In genomic region chr19:46198756-46199155, GRCh38 we compare ENCODE assay signal across 32 cellular contexts. TPM values are rescaled to one million over a fixed set of nuclear protein-coding genes. Genes with fewer than 3 reads are reported as not detected.
A peak's percentile ranks its signal among the peaks of the same experiment; 100 is the strongest.
DNase-seq lines count a peak whose midpoint lies in the region; ATAC-seq, FAIRE-seq and TF ChIP-seq lines count a peak whose summit lies in the region.
"Had no signal": no experiment of that assay in that cellular context is flagged by ENCODE, and none has a peak within 500 bp of the region (broad histone marks: within the 10 kb centered on the region; RNA-seq: fewer than 3 reads in every experiment).

No MANE protein-coding gene starts in this region.

- 41 to 49% methylated on average over 3 of the region's 3 CpGs for WGBS in pancreas, 2 donors

- H3K27me3 Mint-ChIP-seq in CD8-positive, alpha-beta memory T cell = peaks cover 36 to 64% of the 10 kb centered on the region in 2 donors
- peaks cover 4% of the 10 kb centered on the region for H3K27me3 Mint-ChIP-seq in neural progenitor cell (ENCODE audit: insufficient read depth, low read depth)

- peaks cover 7% of the 10 kb centered on the region for H3K27me3 ChIP-seq in CD8-positive, alpha-beta memory T cell (ENCODE audit: insufficient read depth, low read length, poor library complexity, severe bottlenecking)
- H3K27me3 ChIP-seq in neural progenitor cell (no peaks in the 10 kb centered on the region), pancreas (no peaks in the 10 kb centered on the region)
- H3K27me3 ChIP-seq: dorsolateral prefrontal cortex, uterus had no signal

- no peak overlapping the region for H3K4me2 ChIP-seq in neural progenitor cell

- TF ChIP-seq CTCF in RWPE1 (conservative IDR thresholded peaks at IDR 0.05; ENCODE audit: low read depth) (no peak), neural progenitor cell (IDR thresholded peaks at IDR 0.05) (no peak), coronary artery (IDR thresholded peaks at IDR 0.05) (no peak), pancreas (IDR thresholded peaks at IDR 0.05) (no peak)

- H3K4me1 Mint-ChIP-seq in CD8-positive, alpha-beta memory T cell = no peaks in the 10 kb centered on the region
- H3K4me1 Mint-ChIP-seq in neural progenitor cell = no peaks in the 10 kb centered on the region
- H3K4me1 Mint-ChIP-seq: activated naive CD4-positive, alpha-beta T cell treated with anti-CD3 and anti-CD28 coated beads, Interleukin-2, amount 50 U/mL, for 24 hours; IgD-negative memory B cell had no signal

- POLR2A ChIA-PET in CD8-positive, alpha-beta memory T cell (lab: Charles Lee) = no interaction called here
- POLR2A ChIA-PET in RWPE1 (lab: Yijun Ruan, JAX; ENCODE audit: low non-redundant PET) = no interaction called here

- intact Hi-C loops in posterior cingulate gyrus (cut with DNase I) (no loop called here), pancreas (cut with DNase I) (no loop called here)

- H3K36me3 Mint-ChIP-seq in CD8-positive, alpha-beta memory T cell = no peaks in the 10 kb centered on the region
- H3K36me3 Mint-ChIP-seq in neural progenitor cell = no peaks in the 10 kb centered on the region
- H3K36me3 Mint-ChIP-seq: activated CD4-positive, alpha-beta memory T cell treated with anti-CD3 and anti-CD28 coated beads for 36 hours; activated naive CD4-positive, alpha-beta T cell treated with anti-CD3 and anti-CD28 coated beads, Interleukin-2, amount 50 U/mL, for 24 hours; IgD-negative memory B cell had no signal

- no peak overlapping the region for H3K4me3 Mint-ChIP-seq in CD8-positive, alpha-beta memory T cell
- no peak overlapping the region for H3K4me3 Mint-ChIP-seq in neural progenitor cell
- H3K4me3 Mint-ChIP-seq: activated CD4-positive, alpha-beta memory T cell treated with anti-CD3 and anti-CD28 coated beads for 36 hours; activated naive CD4-positive, alpha-beta T cell treated with anti-CD3 and anti-CD28 coated beads, Interleukin-2, amount 50 U/mL, for 24 hours; IgD-negative memory B cell had no signal

- no peaks in the 10 kb centered on the region for H4K20me1 ChIP-seq in neural progenitor cell (ENCODE audit: low read depth)

- no peaks in the 10 kb centered on the region for H3K79me2 ChIP-seq in neural progenitor cell (ENCODE audit: low read depth)

- no peaks in the 10 kb centered on the region for H3F3A ChIP-seq in neural progenitor cell (ENCODE audit: low read depth)

- H3K9me3 ChIP-seq in CD8-positive, alpha-beta memory T cell (ENCODE audit: low read length) = no peaks in the 10 kb centered on the region
- H3K9me3 ChIP-seq in neural progenitor cell (ENCODE audit: low read depth) (no peaks in the 10 kb centered on the region), pancreas (no peaks in the 10 kb centered on the region)
- H3K9me3 ChIP-seq: HAP-1, heart left ventricle, psoas muscle, sigmoid colon, uterus had no signal

- no peak for FAIRE-seq in pancreas (lab: Jason Lieb, UNC)

- H3K36me3 ChIP-seq in CD8-positive, alpha-beta memory T cell (ENCODE audit: insufficient read depth, low read length) = no peaks in the 10 kb centered on the region
- no peaks in the 10 kb centered on the region for H3K36me3 ChIP-seq in neural progenitor cell
- H3K36me3 ChIP-seq in pancreas = no peaks in the 10 kb centered on the region
- H3K36me3 ChIP-seq: HAP-1, heart left ventricle, sigmoid colon, uterus had no signal

- no peak overlapping the region for H3K4me3 ChIP-seq in CD8-positive, alpha-beta memory T cell (ENCODE audit: low read length)
- no peak overlapping the region for H3K4me3 ChIP-seq in neural progenitor cell
- no peak overlapping the region for H3K4me3 ChIP-seq in coronary artery
- H3K4me3 ChIP-seq in pancreas = no peak overlapping the region
- H3K4me3 ChIP-seq: dorsolateral prefrontal cortex, HAP-1, heart left ventricle, psoas muscle, sigmoid colon, uterus had no signal

- no peak overlapping the region for H2AFZ ChIP-seq in neural progenitor cell (replicated peaks)

- peak overlapping the region; percentile 88 for H3K27ac ChIP-seq in CD8-positive, alpha-beta memory T cell (ENCODE audit: low read depth, low read length)
- peak overlapping the region; percentile 98 for H3K27ac ChIP-seq in RWPE1
- H3K27ac ChIP-seq in epithelial cell of prostate = peak overlapping the region; percentile 85
- H3K27ac ChIP-seq in neural progenitor cell = no peak overlapping the region
- no peak overlapping the region for H3K27ac ChIP-seq in coronary artery
- no peak overlapping the region for H3K27ac ChIP-seq in pancreas
- H3K27ac ChIP-seq: dorsolateral prefrontal cortex, heart left ventricle, psoas muscle, sigmoid colon, uterus had no signal

- DNase-seq in CD8-positive, alpha-beta memory T cell = no peak
- peak; percentile 59 for DNase-seq in RWPE1 (ENCODE audit: low spot score)
- DNase-seq in epithelial cell of prostate (ENCODE audit: low read depth, low spot score) = no peak
- DNase-seq in neural progenitor cell (ENCODE audit: low spot score) = no peak
- no peak for DNase-seq in posterior cingulate gyrus
- DNase-seq in coronary artery (ENCODE audit: low spot score) = no peak
- no peak for DNase-seq in pancreas
- no peak for DNase-seq in activated CD4-positive, alpha-beta T cell treated with anti-CD3 and anti-CD28 coated beads for 4 hours
- DNase-seq: activated CD4-positive, alpha-beta memory T cell treated with anti-CD3 and anti-CD28 coated beads for 36 hours; activated CD8-positive, alpha-beta memory T cell treated with anti-CD3 and anti-CD28 coated beads, Interleukin-2, amount 50 U/mL, for 4 hours; caudate nucleus; DMS53; dorsolateral prefrontal cortex; GDM1; heart left ventricle; NCI-H1092 treated with DMSO at 0.1 percent for 48 hours; NCI-H1930; NCI-H2227 treated with DMSO at 0.1 percent for 48 hours; NCI-H69; psoas muscle; sigmoid colon; stimulated activated naive CD4-positive, alpha-beta T cell; uterus had no signal

- no peak for ATAC-seq in pancreas
- ATAC-seq: heart left ventricle, psoas muscle had no signal

- no peaks in the 10 kb centered on the region for H3K9me3 Mint-ChIP-seq in CD8-positive, alpha-beta memory T cell
- H3K9me3 Mint-ChIP-seq in neural progenitor cell = peaks cover 5% of the 10 kb centered on the region
- H3K9me3 Mint-ChIP-seq: activated CD4-positive, alpha-beta memory T cell treated with anti-CD3 and anti-CD28 coated beads for 36 hours; activated naive CD4-positive, alpha-beta T cell treated with anti-CD3 and anti-CD28 coated beads, Interleukin-2, amount 50 U/mL, for 24 hours; IgD-negative memory B cell had no signal

- H3K4me1 ChIP-seq in CD8-positive, alpha-beta memory T cell (ENCODE audit: insufficient read depth, low read length) = no peaks in the 10 kb centered on the region
- H3K4me1 ChIP-seq in neural progenitor cell (no peaks in the 10 kb centered on the region), pancreas (no peaks in the 10 kb centered on the region)
- H3K4me1 ChIP-seq: HAP-1, psoas muscle, sigmoid colon, uterus had no signal

- no peak overlapping the region for H3K9ac ChIP-seq in neural progenitor cell

- CTCF ChIA-PET in CD8-positive, alpha-beta memory T cell (lab: Charles Lee) = no interaction called here
- CTCF ChIA-PET in RWPE1 (lab: Yijun Ruan, JAX) = interaction anchor here (0.9 kb wide), 1 partner anchor 9 kb away, joined by 3 read pairs; no protein-coding TSS in a partner anchor

- H3K27ac Mint-ChIP-seq in CD8-positive, alpha-beta memory T cell = no peak overlapping the region
- H3K27ac Mint-ChIP-seq in neural progenitor cell = peak overlapping the region; percentile 52
- H3K27ac Mint-ChIP-seq: activated CD4-positive, alpha-beta memory T cell treated with anti-CD3 and anti-CD28 coated beads for 36 hours; activated naive CD4-positive, alpha-beta T cell treated with anti-CD3 and anti-CD28 coated beads, Interleukin-2, amount 50 U/mL, for 24 hours; IgD-negative memory B cell had no signal

RNA-seq across cellular contexts. Expression of gene IGFL1, which starts 30.8 kb away (rescaled TPM):
- total RNA-seq in CD8-positive, alpha-beta memory T cell = not detected
- polyA plus RNA-seq in CD8-positive, alpha-beta memory T cell = not detected
- total RNA-seq in neural progenitor cell (ENCODE audit: low replicate concordance) (not detected in 2 replicates), pancreas (not detected)
- polyA plus RNA-seq in pancreas = not detected
- total RNA-seq: A673; activated CD4-positive, alpha-beta memory T cell treated with anti-CD3 and anti-CD28 coated beads for 36 hours; heart left ventricle; lung microvascular endothelial cell; psoas muscle; RPMI7951; sigmoid colon; SK-MEL-5; T-helper 1 cell treated with Interleukin-12 subunit alpha and Interleukin-12 subunit beta and Interleukin-4 antibody, amounts not matched to agents 30 ng/mL and 1 ng/mL, for 36 hours; temporal lobe; uterus had no signal
- polyA plus RNA-seq: heart left ventricle, IgD-negative memory B cell, psoas muscle, sigmoid colon had no signal

RNA-seq across cellular contexts. Expression of gene IGFL2, which starts 50.7 kb away (rescaled TPM):
- not detected for total RNA-seq in CD8-positive, alpha-beta memory T cell
- not detected for polyA plus RNA-seq in CD8-positive, alpha-beta memory T cell
- total RNA-seq in neural progenitor cell (ENCODE audit: low replicate concordance) = not detected in 2 replicates
- total RNA-seq in pancreas = not detected
- not detected for polyA plus RNA-seq in pancreas
- total RNA-seq: activated CD4-positive, alpha-beta memory T cell treated with anti-CD3 and anti-CD28 coated beads for 36 hours; lung microvascular endothelial cell; psoas muscle; RPMI7951; SK-MEL-5; T-helper 1 cell treated with Interleukin-12 subunit alpha and Interleukin-12 subunit beta and Interleukin-4 antibody, amounts not matched to agents 30 ng/mL and 1 ng/mL, for 36 hours; temporal lobe had no signal
- polyA plus RNA-seq: heart left ventricle, IgD-negative memory B cell, psoas muscle had no signal

Comparison
In these comparisons a context has a peak if more than half of its experiments do, and no peak if none do; other contexts are left out.
1. H3K27ac ChIP-seq: peak in CD8-positive, alpha-beta memory T cell (single experiment), RWPE1 (single experiment) and epithelial cell of prostate (single experiment); none in neural progenitor cell (single experiment), coronary artery (0 of 2) and pancreas (0 of 4).